ENCODE assay signal across 17 cellular contexts in genomic region chr4:101948951-101949350, GRCh38.
DNase-seq lines count a peak whose midpoint lies in the region; ATAC-seq and TF ChIP-seq lines count a peak whose summit lies in the region.
"Had no signal": no experiment of that assay in that cellular context is flagged by ENCODE, and none has a peak within 500 bp of the region (broad histone marks: within the 10 kb centered on the region; RNA-seq: fewer than 3 reads in every experiment).

No MANE protein-coding gene starts in this region.

- H3K4me3 Mint-ChIP-seq in WTC11 = no peak overlapping the region
- no peak overlapping the region for H3K4me3 Mint-ChIP-seq in stimulated activated naive B cell treated with anti-CD40 and anti-IgM and Interleukin-4, amounts not matched to agents 10 μg/mL and 1 μg/mL and 100 μg/mL, for 72 hours
- H3K4me3 Mint-ChIP-seq: CD14-positive monocyte; CD8-positive, alpha-beta memory T cell had no signal

- POLR2A ChIA-PET in WTC11 (lab: Charles Lee) = no interaction called here

- H3K27me3 ChIP-seq in mesenchymal stem cell (ENCODE audit: control insufficient read depth in 1 of 2, insufficient read depth in 1 of 2, low read length in 2 of 2) = no peaks in the 10 kb centered on the region
- H3K27me3 ChIP-seq: BE2C had no signal

- peaks cover 71% of the 10 kb centered on the region for H3K4me1 Mint-ChIP-seq in WTC11
- peaks cover 19 to 42% of the 10 kb centered on the region in 2 donors for H3K4me1 Mint-ChIP-seq in stimulated activated naive B cell treated with anti-CD40 and anti-IgM and Interleukin-4, amounts not matched to agents 10 μg/mL and 1 μg/mL and 100 μg/mL, for 72 hours
- H3K4me1 Mint-ChIP-seq: CD14-positive monocyte; CD8-positive, alpha-beta memory T cell had no signal

- H3K27ac ChIP-seq in C4-2B (peak overlapping the region; percentile 50; the same call in 1 of the 2 replicates), mesenchymal stem cell (ENCODE audit: low read length, poor library complexity, severe bottlenecking) (no peak overlapping the region)
- H3K27ac ChIP-seq: HL-60 had no signal

- no peak overlapping the region for H4K91ac ChIP-seq in mesenchymal stem cell (ENCODE audit: low read length)

- no peaks in the 10 kb centered on the region for H3K79me1 ChIP-seq in mesenchymal stem cell (replicated peaks; ENCODE audit: low read length, poor library complexity, severe bottlenecking)

- H3K23ac ChIP-seq in mesenchymal stem cell (ENCODE audit: low read length in 2 of 2) = no peak overlapping the region

- H3K36me3 Mint-ChIP-seq in WTC11 = no peaks in the 10 kb centered on the region
- peaks cover 15 to 34% of the 10 kb centered on the region in 2 donors for H3K36me3 Mint-ChIP-seq in stimulated activated naive B cell treated with anti-CD40 and anti-IgM and Interleukin-4, amounts not matched to agents 10 μg/mL and 1 μg/mL and 100 μg/mL, for 72 hours
- H3K36me3 Mint-ChIP-seq: CD14-positive monocyte; CD8-positive, alpha-beta memory T cell had no signal

- no peak overlapping the region for H2BK12ac ChIP-seq in mesenchymal stem cell (ENCODE audit: low read length in 2 of 2)

- ATAC-seq in WTC11 (no peak), GM21619 (IDR thresholded peaks at IDR 0.05; ENCODE audit: unreplicated experiment) (no peak), HG03135 (IDR thresholded peaks at IDR 0.05; ENCODE audit: unreplicated experiment) (no peak)
- no peak for ATAC-seq in stimulated activated naive B cell treated with anti-CD40 and anti-IgM and Interleukin-4, amounts not matched to agents 10 μg/mL and 1 μg/mL and 100 μg/mL, for 72 hours (replicated peaks)
- ATAC-seq: GM12878, HCT116, K562 had no signal

- no peak overlapping the region for H2AK5ac ChIP-seq in mesenchymal stem cell (ENCODE audit: low read length, severe bottlenecking)

- TF ChIP-seq CTCF in C4-2B (conservative IDR thresholded peaks at IDR 0.05) (no peak), WTC11 (IDR thresholded peaks at IDR 0.05) (no peak)

- no peak overlapping the region for H2BK5ac ChIP-seq in mesenchymal stem cell (ENCODE audit: low read depth, low read length, poor library complexity, severe bottlenecking)

- H2BK120ac ChIP-seq in mesenchymal stem cell (ENCODE audit: low read depth, low read length) = no peak overlapping the region

- H2AFZ ChIP-seq in mesenchymal stem cell (ENCODE audit: low read depth, low read length) = no peak overlapping the region

- H3K4me3 ChIP-seq in mesenchymal stem cell (ENCODE audit: insufficient read depth in 1 of 2, low read depth in 1 of 2, low read length in 2 of 2) = no peak overlapping the region
- H3K4me3 ChIP-seq: GM12878, K562 had no signal

- H2BK15ac ChIP-seq in mesenchymal stem cell (ENCODE audit: low read depth, poor library complexity, severe bottlenecking) = no peak overlapping the region

- H3K4ac ChIP-seq in mesenchymal stem cell (ENCODE audit: low read depth in 1 of 2, low read length in 2 of 2) = no peak overlapping the region

- H3K9me3 Mint-ChIP-seq in WTC11 = no peaks in the 10 kb centered on the region
- H3K9me3 Mint-ChIP-seq in stimulated activated naive B cell treated with anti-CD40 and anti-IgM and Interleukin-4, amounts not matched to agents 10 μg/mL and 1 μg/mL and 100 μg/mL, for 72 hours = no peaks in the 10 kb centered on the region
- H3K9me3 Mint-ChIP-seq: CD8-positive, alpha-beta memory T cell had no signal

- H3K27ac Mint-ChIP-seq in WTC11 = peak overlapping the region; percentile 64
- peak overlapping the region; percentile 89 for H3K27ac Mint-ChIP-seq in stimulated activated naive B cell treated with anti-CD40 and anti-IgM and Interleukin-4, amounts not matched to agents 10 μg/mL and 1 μg/mL and 100 μg/mL, for 72 hours
- H3K27ac Mint-ChIP-seq: CD14-positive monocyte; CD8-positive, alpha-beta memory T cell had no signal

- CTCF ChIA-PET in WTC11 (lab: Charles Lee) = no interaction called here

- no peak overlapping the region for H3K9ac ChIP-seq in mesenchymal stem cell (ENCODE audit: low read length)

- no peak overlapping the region for H3K18ac ChIP-seq in mesenchymal stem cell (ENCODE audit: low read depth in 1 of 2, low read length in 2 of 2)

- 67% methylated on average over 2 of the region's 2 CpGs for WGBS in mesenchymal stem cell

- no peaks in the 10 kb centered on the region for H3K9me3 ChIP-seq in mesenchymal stem cell (ENCODE audit: control insufficient read depth, low read length)
- H3K9me3 ChIP-seq: BE2C, Caco-2 had no signal

- no peak overlapping the region for H3K4me2 ChIP-seq in mesenchymal stem cell (ENCODE audit: low read length, poor library complexity, severe bottlenecking)

- no peaks in the 10 kb centered on the region for H3K27me3 Mint-ChIP-seq in WTC11 (ENCODE audit: low read depth)
- H3K27me3 Mint-ChIP-seq in stimulated activated naive B cell treated with anti-CD40 and anti-IgM and Interleukin-4, amounts not matched to agents 10 μg/mL and 1 μg/mL and 100 μg/mL, for 72 hours = no peaks in the 10 kb centered on the region

- H3K14ac ChIP-seq in mesenchymal stem cell (ENCODE audit: low read length in 2 of 2) = no peak overlapping the region

- DNase-seq in WTC11 (ENCODE audit: low spot score) = no peak
- DNase-seq in mesenchymal stem cell = peak; percentile 23
- no peak for DNase-seq in stimulated activated naive B cell treated with anti-CD40 and anti-IgM and Interleukin-4, amounts not matched to agents 10 μg/mL and 1 μg/mL and 100 μg/mL, for 72 hours
- DNase-seq in stimulated activated CD4-positive, alpha-beta T cell treated with anti-CD3 and anti-CD28 coated beads, Interleukin-2, amount 100 ng/mL, for 24 hours = no peak
- DNase-seq: BE2C; Caco-2; CD8-positive, alpha-beta memory T cell; DND-41; GF-D8 had no signal

- H4K8ac ChIP-seq in mesenchymal stem cell (ENCODE audit: low read length) = no peak overlapping the region

- no peaks in the 10 kb centered on the region for H3K4me1 ChIP-seq in mesenchymal stem cell (ENCODE audit: control insufficient read depth, insufficient read depth, low read depth, low read length)
- H3K4me1 ChIP-seq: BE2C had no signal

- no peaks in the 10 kb centered on the region for H3K36me3 ChIP-seq in mesenchymal stem cell (ENCODE audit: control insufficient read depth in 1 of 2, insufficient read depth in 2 of 2, low read depth in 1 of 2, low read length in 2 of 2)
- H3K36me3 ChIP-seq: BE2C had no signal

TF ChIP-seq in WTC11, 78 proteins besides CTCF, POLR2A, EP300 and RAD21 (continues in another document):
- TF ChIP-seq, protein P1, sequence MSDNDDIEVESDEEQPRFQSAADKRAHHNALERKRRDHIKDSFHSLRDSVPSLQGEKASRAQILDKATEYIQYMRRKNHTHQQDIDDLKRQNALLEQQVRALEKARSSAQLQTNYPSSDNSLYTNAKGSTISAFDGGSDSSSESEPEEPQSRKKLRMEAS (CRISPR knock-in tag; IDR thresholded peaks at IDR 0.05) = no peak
- TF ChIP-seq, protein P2, sequence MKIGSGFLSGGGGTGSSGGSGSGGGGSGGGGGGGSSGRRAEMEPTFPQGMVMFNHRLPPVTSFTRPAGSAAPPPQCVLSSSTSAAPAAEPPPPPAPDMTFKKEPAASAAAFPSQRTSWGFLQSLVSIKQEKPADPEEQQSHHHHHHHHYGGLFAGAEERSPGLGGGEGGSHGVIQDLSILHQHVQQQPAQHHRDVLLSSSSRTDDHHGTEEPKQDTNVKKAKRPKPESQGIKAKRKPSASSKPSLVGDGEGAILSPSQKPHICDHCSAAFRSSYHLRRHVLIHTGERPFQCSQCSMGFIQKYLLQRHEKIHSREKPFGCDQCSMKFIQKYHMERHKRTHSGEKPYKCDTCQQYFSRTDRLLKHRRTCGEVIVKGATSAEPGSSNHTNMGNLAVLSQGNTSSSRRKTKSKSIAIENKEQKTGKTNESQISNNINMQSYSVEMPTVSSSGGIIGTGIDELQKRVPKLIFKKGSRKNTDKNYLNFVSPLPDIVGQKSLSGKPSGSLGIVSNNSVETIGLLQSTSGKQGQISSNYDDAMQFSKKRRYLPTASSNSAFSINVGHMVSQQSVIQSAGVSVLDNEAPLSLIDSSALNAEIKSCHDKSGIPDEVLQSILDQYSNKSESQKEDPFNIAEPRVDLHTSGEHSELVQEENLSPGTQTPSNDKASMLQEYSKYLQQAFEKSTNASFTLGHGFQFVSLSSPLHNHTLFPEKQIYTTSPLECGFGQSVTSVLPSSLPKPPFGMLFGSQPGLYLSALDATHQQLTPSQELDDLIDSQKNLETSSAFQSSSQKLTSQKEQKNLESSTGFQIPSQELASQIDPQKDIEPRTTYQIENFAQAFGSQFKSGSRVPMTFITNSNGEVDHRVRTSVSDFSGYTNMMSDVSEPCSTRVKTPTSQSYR (CRISPR knock-in tag; IDR thresholded peaks at IDR 0.05) = no peak
- TF ChIP-seq, protein P3, sequence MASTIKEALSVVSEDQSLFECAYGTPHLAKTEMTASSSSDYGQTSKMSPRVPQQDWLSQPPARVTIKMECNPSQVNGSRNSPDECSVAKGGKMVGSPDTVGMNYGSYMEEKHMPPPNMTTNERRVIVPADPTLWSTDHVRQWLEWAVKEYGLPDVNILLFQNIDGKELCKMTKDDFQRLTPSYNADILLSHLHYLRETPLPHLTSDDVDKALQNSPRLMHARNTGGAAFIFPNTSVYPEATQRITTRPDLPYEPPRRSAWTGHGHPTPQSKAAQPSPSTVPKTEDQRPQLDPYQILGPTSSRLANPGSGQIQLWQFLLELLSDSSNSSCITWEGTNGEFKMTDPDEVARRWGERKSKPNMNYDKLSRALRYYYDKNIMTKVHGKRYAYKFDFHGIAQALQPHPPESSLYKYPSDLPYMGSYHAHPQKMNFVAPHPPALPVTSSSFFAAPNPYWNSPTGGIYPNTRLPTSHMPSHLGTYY (CRISPR knock-in tag; IDR thresholded peaks at IDR 0.05) = no peak
- no peak for TF ChIP-seq GTF2I (CRISPR knock-in tag; conservative IDR thresholded peaks at IDR 0.05)
